1 cellular context compared by ENCODE assay signal in the genomic region with DNA sequence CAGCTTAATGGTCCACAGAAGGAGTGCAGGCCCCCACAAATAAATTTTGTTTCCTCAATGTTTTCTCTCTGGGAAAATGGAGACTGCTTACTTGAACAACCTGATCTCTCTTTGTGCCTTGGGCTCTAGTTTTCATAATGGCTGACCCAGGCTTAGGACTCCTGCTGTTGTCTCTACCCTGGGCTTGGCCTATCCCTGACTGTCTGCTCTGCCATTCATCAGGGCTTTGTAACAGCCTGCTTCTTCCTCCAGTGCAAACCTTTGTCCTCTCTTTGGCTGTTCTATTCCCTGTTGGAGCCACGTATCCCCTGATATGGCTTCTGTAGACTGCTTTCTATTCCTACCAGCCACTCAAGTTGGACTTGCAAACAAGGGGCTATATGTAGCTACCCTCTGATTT.
TF ChIP-seq lines count a peak whose summit lies in the region.

No MANE protein-coding gene starts in this region.

TF ChIP-seq in GM23338, 12 proteins besides CTCF, POLR2A, EP300 and RAD21 (continued from another document):
- TF ChIP-seq, protein P1, sequence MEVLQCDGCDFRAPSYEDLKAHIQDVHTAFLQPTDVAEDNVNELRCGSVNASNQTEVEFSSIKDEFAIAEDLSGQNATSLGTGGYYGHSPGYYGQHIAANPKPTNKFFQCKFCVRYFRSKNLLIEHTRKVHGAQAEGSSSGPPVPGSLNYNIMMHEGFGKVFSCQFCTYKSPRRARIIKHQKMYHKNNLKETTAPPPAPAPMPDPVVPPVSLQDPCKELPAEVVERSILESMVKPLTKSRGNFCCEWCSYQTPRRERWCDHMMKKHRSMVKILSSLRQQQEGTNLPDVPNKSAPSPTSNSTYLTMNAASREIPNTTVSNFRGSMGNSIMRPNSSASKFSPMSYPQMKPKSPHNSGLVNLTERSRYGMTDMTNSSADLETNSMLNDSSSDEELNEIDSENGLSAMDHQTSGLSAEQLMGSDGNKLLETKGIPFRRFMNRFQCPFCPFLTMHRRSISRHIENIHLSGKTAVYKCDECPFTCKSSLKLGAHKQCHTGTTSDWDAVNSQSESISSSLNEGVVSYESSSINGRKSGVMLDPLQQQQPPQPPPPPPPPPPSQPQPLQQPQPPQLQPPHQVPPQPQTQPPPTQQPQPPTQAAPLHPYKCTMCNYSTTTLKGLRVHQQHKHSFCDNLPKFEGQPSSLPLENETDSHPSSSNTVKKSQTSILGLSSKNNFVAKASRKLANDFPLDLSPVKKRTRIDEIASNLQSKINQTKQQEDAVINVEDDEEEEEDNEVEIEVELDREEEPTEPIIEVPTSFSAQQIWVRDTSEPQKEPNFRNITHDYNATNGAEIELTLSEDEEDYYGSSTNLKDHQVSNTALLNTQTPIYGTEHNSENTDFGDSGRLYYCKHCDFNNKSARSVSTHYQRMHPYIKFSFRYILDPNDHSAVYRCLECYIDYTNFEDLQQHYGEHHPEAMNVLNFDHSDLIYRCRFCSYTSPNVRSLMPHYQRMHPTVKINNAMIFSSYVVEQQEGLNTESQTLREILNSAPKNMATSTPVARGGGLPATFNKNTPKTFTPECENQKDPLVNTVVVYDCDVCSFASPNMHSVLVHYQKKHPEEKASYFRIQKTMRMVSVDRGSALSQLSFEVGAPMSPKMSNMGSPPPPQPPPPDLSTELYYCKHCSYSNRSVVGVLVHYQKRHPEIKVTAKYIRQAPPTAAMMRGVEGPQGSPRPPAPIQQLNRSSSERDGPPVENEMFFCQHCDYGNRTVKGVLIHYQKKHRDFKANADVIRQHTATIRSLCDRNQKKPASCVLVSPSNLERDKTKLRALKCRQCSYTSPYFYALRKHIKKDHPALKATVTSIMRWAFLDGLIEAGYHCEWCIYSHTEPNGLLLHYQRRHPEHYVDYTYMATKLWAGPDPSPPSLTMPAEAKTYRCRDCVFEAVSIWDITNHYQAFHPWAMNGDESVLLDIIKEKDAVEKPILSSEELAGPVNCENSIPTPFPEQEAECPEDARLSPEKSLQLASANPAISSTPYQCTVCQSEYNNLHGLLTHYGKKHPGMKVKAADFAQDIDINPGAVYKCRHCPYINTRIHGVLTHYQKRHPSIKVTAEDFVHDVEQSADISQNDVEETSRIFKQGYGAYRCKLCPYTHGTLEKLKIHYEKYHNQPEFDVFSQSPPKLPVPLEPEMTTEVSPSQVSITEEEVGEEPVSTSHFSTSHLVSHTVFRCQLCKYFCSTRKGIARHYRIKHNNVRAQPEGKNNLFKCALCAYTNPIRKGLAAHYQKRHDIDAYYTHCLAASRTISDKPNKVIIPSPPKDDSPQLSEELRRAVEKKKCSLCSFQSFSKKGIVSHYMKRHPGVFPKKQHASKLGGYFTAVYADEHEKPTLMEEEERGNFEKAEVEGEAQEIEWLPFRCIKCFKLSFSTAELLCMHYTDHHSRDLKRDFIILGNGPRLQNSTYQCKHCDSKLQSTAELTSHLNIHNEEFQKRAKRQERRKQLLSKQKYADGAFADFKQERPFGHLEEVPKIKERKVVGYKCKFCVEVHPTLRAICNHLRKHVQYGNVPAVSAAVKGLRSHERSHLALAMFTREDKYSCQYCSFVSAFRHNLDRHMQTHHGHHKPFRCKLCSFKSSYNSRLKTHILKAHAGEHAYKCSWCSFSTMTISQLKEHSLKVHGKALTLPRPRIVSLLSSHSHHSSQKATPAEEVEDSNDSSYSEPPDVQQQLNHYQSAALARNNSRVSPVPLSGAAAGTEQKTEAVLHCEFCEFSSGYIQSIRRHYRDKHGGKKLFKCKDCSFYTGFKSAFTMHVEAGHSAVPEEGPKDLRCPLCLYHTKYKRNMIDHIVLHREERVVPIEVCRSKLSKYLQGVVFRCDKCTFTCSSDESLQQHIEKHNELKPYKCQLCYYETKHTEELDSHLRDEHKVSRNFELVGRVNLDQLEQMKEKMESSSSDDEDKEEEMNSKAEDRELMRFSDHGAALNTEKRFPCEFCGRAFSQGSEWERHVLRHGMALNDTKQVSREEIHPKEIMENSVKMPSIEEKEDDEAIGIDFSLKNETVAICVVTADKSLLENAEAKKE (CRISPR knock-in tag; IDR thresholded peaks at IDR 0.05), result no peak
- TF ChIP-seq ZNF114 (CRISPR knock-in tag; IDR thresholded peaks at IDR 0.05), result no peak
- TF ChIP-seq, protein P2, sequence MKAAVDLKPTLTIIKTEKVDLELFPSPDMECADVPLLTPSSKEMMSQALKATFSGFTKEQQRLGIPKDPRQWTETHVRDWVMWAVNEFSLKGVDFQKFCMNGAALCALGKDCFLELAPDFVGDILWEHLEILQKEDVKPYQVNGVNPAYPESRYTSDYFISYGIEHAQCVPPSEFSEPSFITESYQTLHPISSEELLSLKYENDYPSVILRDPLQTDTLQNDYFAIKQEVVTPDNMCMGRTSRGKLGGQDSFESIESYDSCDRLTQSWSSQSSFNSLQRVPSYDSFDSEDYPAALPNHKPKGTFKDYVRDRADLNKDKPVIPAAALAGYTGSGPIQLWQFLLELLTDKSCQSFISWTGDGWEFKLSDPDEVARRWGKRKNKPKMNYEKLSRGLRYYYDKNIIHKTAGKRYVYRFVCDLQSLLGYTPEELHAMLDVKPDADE (IDR thresholded peaks at IDR 0.05), result no peak
- no peak for TF ChIP-seq CREB1 (CRISPR knock-in tag; IDR thresholded peaks at IDR 0.05; ENCODE audit: low read depth)
- no peak for TF ChIP-seq ZNF331 (CRISPR knock-in tag; IDR thresholded peaks at IDR 0.05; ENCODE audit: low read depth)
- TF ChIP-seq EZH2 (IDR thresholded peaks at IDR 0.05; ENCODE audit: low read depth, unreplicated experiment), result no peak
- TF ChIP-seq NANOG (IDR thresholded peaks at IDR 0.05; ENCODE audit: borderline replicate concordance), result no peak
- no peak for TF ChIP-seq POLR2AphosphoS5 (IDR thresholded peaks at IDR 0.05; ENCODE audit: low read depth)
